1 cellular context compared by ENCODE assay signal in genomic region chr7:4610768-4611467, GRCh38.
TF ChIP-seq lines count a peak whose summit lies in the region.

No MANE protein-coding gene starts in this region.

TF ChIP-seq in K562, 482 proteins besides CTCF, POLR2A, EP300 and RAD21 (continued from another document):
- TF ChIP-seq RERE (CRISPR knock-in tag; IDR thresholded peaks at IDR 0.05; ENCODE audit: borderline replicate concordance) = no peak
- TF ChIP-seq SIX5 (IDR thresholded peaks at IDR 0.05; ENCODE audit: borderline replicate concordance in 1 of 2, insufficient read depth in 1 of 2, low read depth in 1 of 2, low read length in 2 of 2) = no peak
- TF ChIP-seq ZBTB5 (IDR thresholded peaks at IDR 0.05) = no peak
- peak; percentile 21; the same call in 1 of the 2 replicates for TF ChIP-seq CTBP1 (IDR thresholded peaks at IDR 0.05; ENCODE audit: borderline replicate concordance)
- TF ChIP-seq CLOCK (CRISPR knock-in tag; IDR thresholded peaks at IDR 0.05; ENCODE audit: borderline replicate concordance) = no peak
- no peak for TF ChIP-seq NR3C1 (CRISPR knock-in tag; IDR thresholded peaks at IDR 0.05)
- no peak for TF ChIP-seq FOXK2 (conservative IDR thresholded peaks at IDR 0.05 in 1 of 2, IDR thresholded peaks at IDR 0.05 in 1 of 2; ENCODE audit: low read depth in 2 of 2)
- no peak for TF ChIP-seq ZNF395 (CRISPR knock-in tag; IDR thresholded peaks at IDR 0.05)
- no peak for TF ChIP-seq SIN3A (IDR thresholded peaks at IDR 0.05; ENCODE audit: borderline replicate concordance in 2 of 2, control insufficient read depth in 1 of 2, low read depth in 2 of 2, low read length in 2 of 2)
- 0 out of 2 replicates have a peak, but pooled peaks have one; percentile 11 for TF ChIP-seq MAFK (IDR thresholded peaks at IDR 0.05; ENCODE audit: low read length)
- no peak for TF ChIP-seq FOSL1 (tag; conservative IDR thresholded peaks at IDR 0.05)
- no peak for TF ChIP-seq ZFP1 (CRISPR knock-in tag; IDR thresholded peaks at IDR 0.05)
- no peak for TF ChIP-seq ZFP36 (IDR thresholded peaks at IDR 0.05; ENCODE audit: low read depth, low read length, partially characterized antibody)
- no peak for TF ChIP-seq HDAC8 (tag; IDR thresholded peaks at IDR 0.05)
- TF ChIP-seq CREB1 (IDR thresholded peaks at IDR 0.05) = no peak
- peak; percentile 57 for TF ChIP-seq CREB1 (CRISPR knock-in tag; IDR thresholded peaks at IDR 0.05)
- no peak for TF ChIP-seq SMAD3 (CRISPR knock-in tag; conservative IDR thresholded peaks at IDR 0.05)
- no peak for TF ChIP-seq RBM34 (IDR thresholded peaks at IDR 0.05; ENCODE audit: borderline replicate concordance, insufficient read depth, low read length)
- TF ChIP-seq KLF16 (IDR thresholded peaks at IDR 0.05) = no peak
- TF ChIP-seq ZC3H11A (IDR thresholded peaks at IDR 0.05; ENCODE audit: low read depth, low read length) = no peak
- TF ChIP-seq SAP30 (IDR thresholded peaks at IDR 0.05; ENCODE audit: borderline replicate concordance, insufficient read depth, low read depth, low read length, poor library complexity, severe bottlenecking) = no peak
- no peak for TF ChIP-seq ZNF384 (IDR thresholded peaks at IDR 0.05; ENCODE audit: low read depth, low read length)
- no peak for TF ChIP-seq ZNF511 (CRISPR knock-in tag; IDR thresholded peaks at IDR 0.05)
- no peak for TF ChIP-seq NKRF (IDR thresholded peaks at IDR 0.05; ENCODE audit: borderline replicate concordance)
- no peak for TF ChIP-seq ZNF445 (CRISPR knock-in tag; IDR thresholded peaks at IDR 0.05; ENCODE audit: low read depth)
- TF ChIP-seq NCOA4 (IDR thresholded peaks at IDR 0.05; ENCODE audit: partially characterized antibody) = no peak
- TF ChIP-seq ILK (tag; IDR thresholded peaks at IDR 0.05; ENCODE audit: borderline replicate concordance, low read depth) = no peak
- no peak for TF ChIP-seq TCFL5 (CRISPR knock-in tag; conservative IDR thresholded peaks at IDR 0.05)
- TF ChIP-seq MBD2 (IDR thresholded peaks at IDR 0.05; ENCODE audit: borderline replicate concordance, low read depth) = no peak
- no peak for TF ChIP-seq CREBBP (IDR thresholded peaks at IDR 0.05; ENCODE audit: low read depth, low read length)
- no peak for TF ChIP-seq AFF4 (CRISPR knock-in tag; IDR thresholded peaks at IDR 0.05)
- TF ChIP-seq FOXA1 (IDR thresholded peaks at IDR 0.05; ENCODE audit: borderline replicate concordance) = no peak
- TF ChIP-seq TRIM24 (IDR thresholded peaks at IDR 0.05) = no peak
